ENCODE assay signal across 1 cellular context in the genomic region with DNA sequence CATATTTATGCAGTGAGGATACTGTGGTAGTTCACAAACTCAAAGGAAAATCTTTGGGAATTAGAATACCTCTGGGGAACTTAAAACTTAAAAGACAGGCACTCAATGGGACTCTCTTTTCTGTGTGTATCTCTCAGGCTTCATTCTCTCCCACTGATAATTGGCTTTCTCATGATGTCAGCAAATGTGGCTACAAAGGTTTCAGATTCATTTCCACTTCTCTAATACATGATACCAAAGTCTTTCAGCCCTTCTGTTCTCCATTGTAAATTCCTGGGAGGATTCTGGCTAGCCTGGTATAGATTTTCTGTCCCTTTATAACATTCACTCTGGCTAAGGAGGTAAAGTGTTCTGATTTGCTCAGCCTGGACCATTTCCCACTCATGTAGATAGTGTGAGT.
TF ChIP-seq lines count a peak whose summit lies in the region.

No MANE protein-coding gene starts in this region.

TF ChIP-seq in GM23338, 12 proteins besides CTCF, POLR2A, EP300 and RAD21 (continued from another document):
- TF ChIP-seq, protein P1, sequence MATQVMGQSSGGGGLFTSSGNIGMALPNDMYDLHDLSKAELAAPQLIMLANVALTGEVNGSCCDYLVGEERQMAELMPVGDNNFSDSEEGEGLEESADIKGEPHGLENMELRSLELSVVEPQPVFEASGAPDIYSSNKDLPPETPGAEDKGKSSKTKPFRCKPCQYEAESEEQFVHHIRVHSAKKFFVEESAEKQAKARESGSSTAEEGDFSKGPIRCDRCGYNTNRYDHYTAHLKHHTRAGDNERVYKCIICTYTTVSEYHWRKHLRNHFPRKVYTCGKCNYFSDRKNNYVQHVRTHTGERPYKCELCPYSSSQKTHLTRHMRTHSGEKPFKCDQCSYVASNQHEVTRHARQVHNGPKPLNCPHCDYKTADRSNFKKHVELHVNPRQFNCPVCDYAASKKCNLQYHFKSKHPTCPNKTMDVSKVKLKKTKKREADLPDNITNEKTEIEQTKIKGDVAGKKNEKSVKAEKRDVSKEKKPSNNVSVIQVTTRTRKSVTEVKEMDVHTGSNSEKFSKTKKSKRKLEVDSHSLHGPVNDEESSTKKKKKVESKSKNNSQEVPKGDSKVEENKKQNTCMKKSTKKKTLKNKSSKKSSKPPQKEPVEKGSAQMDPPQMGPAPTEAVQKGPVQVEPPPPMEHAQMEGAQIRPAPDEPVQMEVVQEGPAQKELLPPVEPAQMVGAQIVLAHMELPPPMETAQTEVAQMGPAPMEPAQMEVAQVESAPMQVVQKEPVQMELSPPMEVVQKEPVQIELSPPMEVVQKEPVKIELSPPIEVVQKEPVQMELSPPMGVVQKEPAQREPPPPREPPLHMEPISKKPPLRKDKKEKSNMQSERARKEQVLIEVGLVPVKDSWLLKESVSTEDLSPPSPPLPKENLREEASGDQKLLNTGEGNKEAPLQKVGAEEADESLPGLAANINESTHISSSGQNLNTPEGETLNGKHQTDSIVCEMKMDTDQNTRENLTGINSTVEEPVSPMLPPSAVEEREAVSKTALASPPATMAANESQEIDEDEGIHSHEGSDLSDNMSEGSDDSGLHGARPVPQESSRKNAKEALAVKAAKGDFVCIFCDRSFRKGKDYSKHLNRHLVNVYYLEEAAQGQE (IDR thresholded peaks at IDR 0.05; ENCODE audit: unreplicated experiment): no peak
- TF ChIP-seq CREB1 (CRISPR knock-in tag; IDR thresholded peaks at IDR 0.05; ENCODE audit: low read depth): no peak
- TF ChIP-seq EZH2 (IDR thresholded peaks at IDR 0.05; ENCODE audit: low read depth, unreplicated experiment): no peak
- TF ChIP-seq ZNF331 (CRISPR knock-in tag; IDR thresholded peaks at IDR 0.05; ENCODE audit: low read depth): no peak
- no peak for TF ChIP-seq EZH2phosphoT487 (IDR thresholded peaks at IDR 0.05; ENCODE audit: unreplicated experiment)
- TF ChIP-seq, protein P2, sequence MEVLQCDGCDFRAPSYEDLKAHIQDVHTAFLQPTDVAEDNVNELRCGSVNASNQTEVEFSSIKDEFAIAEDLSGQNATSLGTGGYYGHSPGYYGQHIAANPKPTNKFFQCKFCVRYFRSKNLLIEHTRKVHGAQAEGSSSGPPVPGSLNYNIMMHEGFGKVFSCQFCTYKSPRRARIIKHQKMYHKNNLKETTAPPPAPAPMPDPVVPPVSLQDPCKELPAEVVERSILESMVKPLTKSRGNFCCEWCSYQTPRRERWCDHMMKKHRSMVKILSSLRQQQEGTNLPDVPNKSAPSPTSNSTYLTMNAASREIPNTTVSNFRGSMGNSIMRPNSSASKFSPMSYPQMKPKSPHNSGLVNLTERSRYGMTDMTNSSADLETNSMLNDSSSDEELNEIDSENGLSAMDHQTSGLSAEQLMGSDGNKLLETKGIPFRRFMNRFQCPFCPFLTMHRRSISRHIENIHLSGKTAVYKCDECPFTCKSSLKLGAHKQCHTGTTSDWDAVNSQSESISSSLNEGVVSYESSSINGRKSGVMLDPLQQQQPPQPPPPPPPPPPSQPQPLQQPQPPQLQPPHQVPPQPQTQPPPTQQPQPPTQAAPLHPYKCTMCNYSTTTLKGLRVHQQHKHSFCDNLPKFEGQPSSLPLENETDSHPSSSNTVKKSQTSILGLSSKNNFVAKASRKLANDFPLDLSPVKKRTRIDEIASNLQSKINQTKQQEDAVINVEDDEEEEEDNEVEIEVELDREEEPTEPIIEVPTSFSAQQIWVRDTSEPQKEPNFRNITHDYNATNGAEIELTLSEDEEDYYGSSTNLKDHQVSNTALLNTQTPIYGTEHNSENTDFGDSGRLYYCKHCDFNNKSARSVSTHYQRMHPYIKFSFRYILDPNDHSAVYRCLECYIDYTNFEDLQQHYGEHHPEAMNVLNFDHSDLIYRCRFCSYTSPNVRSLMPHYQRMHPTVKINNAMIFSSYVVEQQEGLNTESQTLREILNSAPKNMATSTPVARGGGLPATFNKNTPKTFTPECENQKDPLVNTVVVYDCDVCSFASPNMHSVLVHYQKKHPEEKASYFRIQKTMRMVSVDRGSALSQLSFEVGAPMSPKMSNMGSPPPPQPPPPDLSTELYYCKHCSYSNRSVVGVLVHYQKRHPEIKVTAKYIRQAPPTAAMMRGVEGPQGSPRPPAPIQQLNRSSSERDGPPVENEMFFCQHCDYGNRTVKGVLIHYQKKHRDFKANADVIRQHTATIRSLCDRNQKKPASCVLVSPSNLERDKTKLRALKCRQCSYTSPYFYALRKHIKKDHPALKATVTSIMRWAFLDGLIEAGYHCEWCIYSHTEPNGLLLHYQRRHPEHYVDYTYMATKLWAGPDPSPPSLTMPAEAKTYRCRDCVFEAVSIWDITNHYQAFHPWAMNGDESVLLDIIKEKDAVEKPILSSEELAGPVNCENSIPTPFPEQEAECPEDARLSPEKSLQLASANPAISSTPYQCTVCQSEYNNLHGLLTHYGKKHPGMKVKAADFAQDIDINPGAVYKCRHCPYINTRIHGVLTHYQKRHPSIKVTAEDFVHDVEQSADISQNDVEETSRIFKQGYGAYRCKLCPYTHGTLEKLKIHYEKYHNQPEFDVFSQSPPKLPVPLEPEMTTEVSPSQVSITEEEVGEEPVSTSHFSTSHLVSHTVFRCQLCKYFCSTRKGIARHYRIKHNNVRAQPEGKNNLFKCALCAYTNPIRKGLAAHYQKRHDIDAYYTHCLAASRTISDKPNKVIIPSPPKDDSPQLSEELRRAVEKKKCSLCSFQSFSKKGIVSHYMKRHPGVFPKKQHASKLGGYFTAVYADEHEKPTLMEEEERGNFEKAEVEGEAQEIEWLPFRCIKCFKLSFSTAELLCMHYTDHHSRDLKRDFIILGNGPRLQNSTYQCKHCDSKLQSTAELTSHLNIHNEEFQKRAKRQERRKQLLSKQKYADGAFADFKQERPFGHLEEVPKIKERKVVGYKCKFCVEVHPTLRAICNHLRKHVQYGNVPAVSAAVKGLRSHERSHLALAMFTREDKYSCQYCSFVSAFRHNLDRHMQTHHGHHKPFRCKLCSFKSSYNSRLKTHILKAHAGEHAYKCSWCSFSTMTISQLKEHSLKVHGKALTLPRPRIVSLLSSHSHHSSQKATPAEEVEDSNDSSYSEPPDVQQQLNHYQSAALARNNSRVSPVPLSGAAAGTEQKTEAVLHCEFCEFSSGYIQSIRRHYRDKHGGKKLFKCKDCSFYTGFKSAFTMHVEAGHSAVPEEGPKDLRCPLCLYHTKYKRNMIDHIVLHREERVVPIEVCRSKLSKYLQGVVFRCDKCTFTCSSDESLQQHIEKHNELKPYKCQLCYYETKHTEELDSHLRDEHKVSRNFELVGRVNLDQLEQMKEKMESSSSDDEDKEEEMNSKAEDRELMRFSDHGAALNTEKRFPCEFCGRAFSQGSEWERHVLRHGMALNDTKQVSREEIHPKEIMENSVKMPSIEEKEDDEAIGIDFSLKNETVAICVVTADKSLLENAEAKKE (CRISPR knock-in tag; IDR thresholded peaks at IDR 0.05): no peak
- no peak for TF ChIP-seq JUNB (IDR thresholded peaks at IDR 0.05; ENCODE audit: unreplicated experiment)
TF ChIP-seq in GM23338: peak in this region for 0.
